Comparison of ENCODE assay signal across 15 cellular contexts in the genomic region with DNA sequence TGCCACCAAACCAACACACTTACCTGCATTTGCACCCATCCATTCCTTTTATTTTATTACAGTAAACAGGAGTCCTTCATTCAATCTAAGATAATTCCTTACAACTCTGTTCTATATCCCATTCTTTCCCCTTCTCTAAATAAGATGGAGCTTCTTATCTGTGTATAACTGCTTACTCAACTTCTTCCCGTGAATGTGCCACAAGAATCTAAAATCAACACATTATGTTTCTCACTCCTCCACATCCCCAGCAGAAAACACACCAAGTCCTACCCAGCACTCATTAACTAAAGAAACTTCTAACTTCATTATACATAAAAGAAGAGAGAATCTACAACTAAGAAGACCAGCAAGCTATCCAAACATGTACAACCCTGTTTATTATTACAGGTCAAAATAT.
DNase-seq lines count a peak whose midpoint lies in the region; ATAC-seq and TF ChIP-seq lines count a peak whose summit lies in the region.
"Had no signal": no experiment of that assay in that cellular context is flagged by ENCODE, and none has a peak within 500 bp of the region (broad histone marks: within the 10 kb centered on the region; RNA-seq: fewer than 3 reads in every experiment).

No MANE protein-coding gene starts in this region.

- no peak overlapping the region for H3K9ac ChIP-seq in smooth muscle cell (ENCODE audit: low read depth)
- H3K9ac ChIP-seq: GM23248 had no signal

- intact Hi-C loops in activated CD8-positive, alpha-beta T cell treated with anti-CD3 and anti-CD28 coated beads for 36 hours (cut with micrococcal nuclease), result no loop called here

- H3K27me3 ChIP-seq in smooth muscle cell (ENCODE audit: low read depth), result no peaks in the 10 kb centered on the region

- DNase-seq in fibroblast of pulmonary artery (ENCODE audit: low read depth) (peak; percentile 19), smooth muscle cell (lab: John Stamatoyannopoulos, UW; ENCODE audit: unreplicated experiment) (no peak), G401 (ENCODE audit: low spot score) (no peak)
- no peak for DNase-seq in activated CD8-positive, alpha-beta T cell treated with anti-CD3 and anti-CD28 coated beads for 36 hours
- DNase-seq: C1 segment of cervical spinal cord; Calu3; CD4-positive, alpha-beta memory T cell; COR-L47; DMS53; DMS79 treated with DMSO at 0.1 percent for 48 hours; GM23248; H7; HCEC 1CT had no signal

- no peak overlapping the region for H3K4me3 ChIP-seq in fibroblast of pulmonary artery (replicated peaks; ENCODE audit: low read depth, low read length)
- no peak overlapping the region for H3K4me3 ChIP-seq in smooth muscle cell
- H3K4me3 ChIP-seq: GM23248 had no signal

- no peak for ATAC-seq in activated CD8-positive, alpha-beta T cell treated with anti-CD3 and anti-CD28 coated beads for 36 hours
- ATAC-seq in HG02763 (IDR thresholded peaks at IDR 0.05; ENCODE audit: unreplicated experiment), result no peak

- H3K36me3 Mint-ChIP-seq in nephron (ENCODE audit: low read depth), result peaks cover 5% of the 10 kb centered on the region
- H3K36me3 Mint-ChIP-seq in activated CD8-positive, alpha-beta T cell treated with anti-CD3 and anti-CD28 coated beads for 36 hours (ENCODE audit: low read depth), result no peaks in the 10 kb centered on the region
- H3K36me3 Mint-ChIP-seq: CD4-positive, alpha-beta memory T cell had no signal

- peaks cover 3% of the 10 kb centered on the region for H3K27me3 Mint-ChIP-seq in nephron (ENCODE audit: low read depth)
- no peaks in the 10 kb centered on the region for H3K27me3 Mint-ChIP-seq in activated CD8-positive, alpha-beta T cell treated with anti-CD3 and anti-CD28 coated beads for 36 hours
- H3K27me3 Mint-ChIP-seq: CD4-positive, alpha-beta memory T cell had no signal

- peak overlapping the region; percentile 55 for H2AFZ ChIP-seq in smooth muscle cell (ENCODE audit: low read depth)
- H2AFZ ChIP-seq: GM23248 had no signal

- no peaks in the 10 kb centered on the region for H3K4me1 Mint-ChIP-seq in nephron
- H3K4me1 Mint-ChIP-seq in activated CD8-positive, alpha-beta T cell treated with anti-CD3 and anti-CD28 coated beads for 36 hours (ENCODE audit: low read depth), result no peaks in the 10 kb centered on the region
- H3K4me1 Mint-ChIP-seq: CD4-positive, alpha-beta memory T cell had no signal

- TF ChIP-seq CTCF in fibroblast of pulmonary artery (IDR thresholded peaks at IDR 0.05; ENCODE audit: low read length, missing control alignments) (no peak), nephron (IDR thresholded peaks at IDR 0.05; ENCODE audit: unreplicated experiment in 3 of 3) (no peak), smooth muscle cell (IDR thresholded peaks at IDR 0.05; ENCODE audit: borderline replicate concordance, insufficient read depth, poor library complexity, severe bottlenecking) (no peak)
- no peak for TF ChIP-seq CTCF in activated CD8-positive, alpha-beta T cell treated with anti-CD3 and anti-CD28 coated beads for 36 hours (IDR thresholded peaks at IDR 0.05)

- no peaks in the 10 kb centered on the region for H4K20me1 ChIP-seq in smooth muscle cell (ENCODE audit: low read depth)

- H3K9me3 Mint-ChIP-seq in nephron, result peaks cover 10% of the 10 kb centered on the region
- H3K9me3 Mint-ChIP-seq in activated CD8-positive, alpha-beta T cell treated with anti-CD3 and anti-CD28 coated beads for 36 hours, result peaks cover 2% of the 10 kb centered on the region

- no peaks in the 10 kb centered on the region for H3K9me3 ChIP-seq in smooth muscle cell (replicated peaks; ENCODE audit: low read depth)

- H3F3A ChIP-seq in smooth muscle cell (ENCODE audit: low read depth), result no peaks in the 10 kb centered on the region

- WGBS in smooth muscle cell (ENCODE audit: low lambda C conversion rate), result 19% methylated on average over 1 of the region's 1 CpG

- H3K4me3 Mint-ChIP-seq in nephron, result no peak overlapping the region
- H3K4me3 Mint-ChIP-seq in activated CD8-positive, alpha-beta T cell treated with anti-CD3 and anti-CD28 coated beads for 36 hours, result no peak overlapping the region
- H3K4me3 Mint-ChIP-seq: CD4-positive, alpha-beta memory T cell had no signal

- peak overlapping the region; percentile 54 for H3K4me2 ChIP-seq in smooth muscle cell

- H3K4me1 ChIP-seq in smooth muscle cell (ENCODE audit: low read depth), result peaks cover 8% of the 10 kb centered on the region

- H3K27ac ChIP-seq in smooth muscle cell (ENCODE audit: low read depth), result no peak overlapping the region
- H3K27ac ChIP-seq: GM23248 had no signal

- H3K36me3 ChIP-seq in smooth muscle cell (ENCODE audit: low read depth), result no peaks in the 10 kb centered on the region

- no peaks in the 10 kb centered on the region for H3K79me2 ChIP-seq in smooth muscle cell (ENCODE audit: low read depth)

- CTCF ChIA-PET in activated CD8-positive, alpha-beta T cell treated with anti-CD3 and anti-CD28 coated beads for 36 hours (lab: Charles Lee), result no interaction called here

- peak overlapping the region in 2 of 3 experiments; percentile 27 to 39 for H3K27ac Mint-ChIP-seq in nephron
- no peak overlapping the region for H3K27ac Mint-ChIP-seq in activated CD8-positive, alpha-beta T cell treated with anti-CD3 and anti-CD28 coated beads for 36 hours
- H3K27ac Mint-ChIP-seq: CD4-positive, alpha-beta memory T cell had no signal

- in situ Hi-C loops in G401 (cut with HindIII; ENCODE audit: low sequenced_read_pairs), result no loop called here

- POLR2A ChIA-PET in activated CD8-positive, alpha-beta T cell treated with anti-CD3 and anti-CD28 coated beads for 36 hours (lab: Charles Lee), result no interaction called here
